In genomic region chr7:156773966-156774365, GRCh38 we compare ENCODE assay signal across 17 cellular contexts.
DNase-seq lines count a peak whose midpoint lies in the region; ATAC-seq, FAIRE-seq and TF ChIP-seq lines count a peak whose summit lies in the region.
"Had no signal": no experiment of that assay in that cellular context is flagged by ENCODE, and none has a peak within 500 bp of the region (broad histone marks: within the 10 kb centered on the region; RNA-seq: fewer than 3 reads in every experiment).

No MANE protein-coding gene starts in this region.

- H2AFZ ChIP-seq in astrocyte (ENCODE audit: low read depth, low read length) (no peak overlapping the region), Karpas-422 (ENCODE audit: low read length) (no peak overlapping the region)

- FAIRE-seq in astrocyte (lab: Jason Lieb, UNC): no peak
- FAIRE-seq: colon had no signal

- H3K9ac ChIP-seq in astrocyte (ENCODE audit: low read length) (no peak overlapping the region), Karpas-422 (ENCODE audit: low read length) (no peak overlapping the region)
- H3K9ac ChIP-seq: BLaER1, SK-N-SH had no signal

- no peaks in the 10 kb centered on the region for H3K9me3 Mint-ChIP-seq in astrocyte (ENCODE audit: unreplicated experiment)

- H3K27ac ChIP-seq in astrocyte (ENCODE audit: low read depth, low read length): no peak overlapping the region
- no peak overlapping the region for H3K27ac ChIP-seq in Karpas-422 (ENCODE audit: low read length)
- H3K27ac ChIP-seq: BLaER1, esophagus squamous epithelium had no signal

- H3K27me3 Mint-ChIP-seq in astrocyte (ENCODE audit: low read depth, unreplicated experiment): no peaks in the 10 kb centered on the region

- no peaks in the 10 kb centered on the region for H3K36me3 ChIP-seq in astrocyte (ENCODE audit: insufficient read depth, low read length)
- 0 out of 2 replicates have a peak, but pooled peaks cover 6% of the 10 kb centered on the region for H3K36me3 ChIP-seq in Karpas-422 (ENCODE audit: insufficient read depth, low read length)
- H3K36me3 ChIP-seq: esophagus squamous epithelium had no signal

- H3K4me3 ChIP-seq in astrocyte (ENCODE audit: insufficient read depth, low read depth, low read length) (no peak overlapping the region), Karpas-422 (ENCODE audit: low read length) (no peak overlapping the region)
- H3K4me3 ChIP-seq: BLaER1, esophagus squamous epithelium had no signal

- no peaks in the 10 kb centered on the region for H3K9me2 ChIP-seq in Karpas-422 (replicated peaks; ENCODE audit: insufficient read depth, low read length)
- H3K9me2 ChIP-seq: SK-N-SH had no signal

- H3K4me3 Mint-ChIP-seq in astrocyte (ENCODE audit: unreplicated experiment): no peak overlapping the region

- H3K4me2 ChIP-seq in astrocyte (ENCODE audit: low read length): no peak overlapping the region
- H3K4me2 ChIP-seq in Karpas-422 (ENCODE audit: low read depth, low read length, poor library complexity, severe bottlenecking): no peak overlapping the region
- H3K4me2 ChIP-seq: BLaER1, SK-N-SH had no signal

- no peaks in the 10 kb centered on the region for H3K9me3 ChIP-seq in astrocyte (ENCODE audit: insufficient read depth, low read depth, low read length)
- H3K9me3 ChIP-seq in Karpas-422 (ENCODE audit: low read length): no peaks in the 10 kb centered on the region
- H3K9me3 ChIP-seq: esophagus squamous epithelium, SK-N-SH had no signal

- no peaks in the 10 kb centered on the region for H3K4me1 ChIP-seq in astrocyte (ENCODE audit: insufficient read depth, low read length)
- peaks cover 23% of the 10 kb centered on the region for H3K4me1 ChIP-seq in Karpas-422 (ENCODE audit: low read length)
- H3K4me1 ChIP-seq: BLaER1 had no signal

- H3K79me2 ChIP-seq in astrocyte (ENCODE audit: insufficient read depth, low read length) (no peaks in the 10 kb centered on the region), Karpas-422 (ENCODE audit: low read length) (peaks cover 95% of the 10 kb centered on the region)

- no peaks in the 10 kb centered on the region for H3K27me3 ChIP-seq in astrocyte (ENCODE audit: insufficient read depth, low read length)
- H3K27me3 ChIP-seq in Karpas-422 (ENCODE audit: low read length): no peaks in the 10 kb centered on the region
- H3K27me3 ChIP-seq: BLaER1, esophagus squamous epithelium had no signal

- TF ChIP-seq CTCF in astrocyte (IDR thresholded peaks at IDR 0.05; ENCODE audit: insufficient read depth, low read depth, low read length): no peak

- DNase-seq in astrocyte (ENCODE audit: low read depth) (peak; percentile 34), SW 1271 (lab: John Stamatoyannopoulos, UW) (no peak), Karpas-422 (no peak), midbrain (lab: John Stamatoyannopoulos, UW) (no peak)
- DNase-seq: activated gamma-delta T cell treated with Interleukin-2 at 50 U/mL for 16 hours; esophagus squamous epithelium; NCI-H187; SK-N-SH; stimulated activated CD4-positive, alpha-beta T cell treated with anti-CD3 and anti-CD28 coated beads, Interleukin-2, amount 100 ng/mL, for 48 hours; stimulated activated naive CD8-positive, alpha-beta T cell treated with anti-CD3 and anti-CD28 coated beads, Interleukin-15, Interleukin-2, amounts not matched to agents 100 U/mL and 50 U/mL, for 24 hours had no signal

- no peak overlapping the region for H3K27ac Mint-ChIP-seq in astrocyte (ENCODE audit: unreplicated experiment)

- peaks cover 3% of the 10 kb centered on the region for H3K36me3 Mint-ChIP-seq in astrocyte (ENCODE audit: low read depth, unreplicated experiment)

- ATAC-seq in GM18498 (IDR thresholded peaks at IDR 0.05; ENCODE audit: unreplicated experiment) (peak; percentile 56), GM19463 (IDR thresholded peaks at IDR 0.05; ENCODE audit: unreplicated experiment) (peak; percentile 56), HG03095 (IDR thresholded peaks at IDR 0.05; ENCODE audit: unreplicated experiment) (peak; percentile 47), SK-N-SH treated with all-trans-retinoic acid at 6 μM for 48 hours (no peak)
- ATAC-seq: activated CD4-positive, CD25-positive, alpha-beta regulatory T cell treated with anti-CD3 and anti-CD28 coated beads, Interleukin-2, amount 50 U/mL, for 24 hours; stimulated activated naive CD8-positive, alpha-beta T cell treated with anti-CD3 and anti-CD28 coated beads, Interleukin-15, Interleukin-2, amounts not matched to agents 100 U/mL and 50 U/mL, for 24 hours had no signal

- H4K20me1 ChIP-seq in astrocyte (ENCODE audit: insufficient read depth, low read length) (peaks cover 4% of the 10 kb centered on the region), Karpas-422 (ENCODE audit: insufficient read depth, low read depth, low read length) (no peaks in the 10 kb centered on the region)
- H4K20me1 ChIP-seq: BLaER1 had no signal

- peaks cover 11% of the 10 kb centered on the region for H3K4me1 Mint-ChIP-seq in astrocyte (ENCODE audit: low read depth, unreplicated experiment)

TF ChIP-seq in SK-N-SH treated with all-trans-retinoic acid at 6 μM for 48 hours, 23 proteins besides CTCF, POLR2A, EP300 and RAD21:
- TF ChIP-seq TSHZ2 (CRISPR knock-in tag; IDR thresholded peaks at IDR 0.05) (no peak), SNAI2 (CRISPR knock-in tag; IDR thresholded peaks at IDR 0.05) (no peak), ISL1 (CRISPR knock-in tag; IDR thresholded peaks at IDR 0.05) (no peak)
